In genomic region chrX:154749856-154750255, GRCh38 we compare ENCODE assay signal across 1 cellular context.
TF ChIP-seq lines count a peak whose summit lies in the region.

No MANE protein-coding gene starts in this region.

TF ChIP-seq in HepG2, 621 proteins besides CTCF, POLR2A, EP300 and RAD21:
- TF ChIP-seq FUBP1 (CRISPR knock-in tag; IDR thresholded peaks at IDR 0.05; ENCODE audit: borderline replicate concordance) (no peak), ZSCAN29 (CRISPR knock-in tag; conservative IDR thresholded peaks at IDR 0.05) (no peak), SUZ12 (IDR thresholded peaks at IDR 0.05; ENCODE audit: low read depth, low read length) (no peak)
TF ChIP-seq in HepG2: peak in this region for 0.
